In the genomic region with DNA sequence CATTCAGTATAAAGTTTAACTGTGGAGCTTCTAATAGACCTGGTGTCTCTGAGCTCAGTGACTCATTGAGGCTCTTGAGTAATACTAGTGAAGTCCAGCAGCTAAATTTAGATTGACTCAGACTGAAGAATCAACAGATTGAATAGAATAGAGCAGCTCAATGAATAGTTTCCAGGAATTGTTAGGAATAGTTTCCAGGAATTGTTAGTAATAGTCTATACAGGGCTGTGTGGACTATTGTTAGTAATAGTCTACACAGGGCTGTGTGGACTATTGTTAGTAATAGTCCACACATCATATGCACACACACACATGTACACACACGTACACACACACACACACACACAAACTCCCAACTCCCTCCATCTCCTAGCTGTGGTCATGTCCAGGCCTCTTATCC, we compare ENCODE assay signal across 10 cellular contexts. TPM values are rescaled to one million over a fixed set of nuclear protein-coding genes. Genes with fewer than 3 reads are reported as not detected.
DNase-seq lines count a peak whose midpoint lies in the region; ATAC-seq and TF ChIP-seq lines count a peak whose summit lies in the region.
"Had no signal": no experiment of that assay in that cellular context is flagged by ENCODE, and none has a peak within 500 bp of the region (broad histone marks: within the 10 kb centered on the region; RNA-seq: fewer than 3 reads in every experiment).

No MANE protein-coding gene starts in this region.

- WGBS in psoas muscle, 3 donors = 63 to 71% (median 70%) methylated on average over 1 of the region's 1 CpG
- 82 to 88% methylated on average over 1 of the region's 1 CpG for WGBS in testis, 2 donors

- TF ChIP-seq CTCF in fibroblast of the aortic adventitia (IDR thresholded peaks at IDR 0.05; ENCODE audit: insufficient read depth, low read length) = no peak
- no peak for TF ChIP-seq CTCF in psoas muscle (IDR thresholded peaks at IDR 0.05)
- TF ChIP-seq CTCF in GM13976 (IDR thresholded peaks at IDR 0.05; ENCODE audit: borderline replicate concordance, control extremely low read depth, extremely low read depth, insufficient read depth, missing control alignments) = no peak
- no peak for TF ChIP-seq CTCF in testis (IDR thresholded peaks at IDR 0.05)

- no peak for TF ChIP-seq POLR2A in testis (IDR thresholded peaks at IDR 0.05)

- H3K4me1 Mint-ChIP-seq in T-helper 17 cell = no peaks in the 10 kb centered on the region

- H3K27me3 ChIP-seq in psoas muscle (ENCODE audit: insufficient read depth in 3 of 3, low read length in 2 of 3) = no peaks in the 10 kb centered on the region
- H3K27me3 ChIP-seq in testis = no peaks in the 10 kb centered on the region
- H3K27me3 ChIP-seq: transverse colon had no signal

- H3K27ac ChIP-seq in psoas muscle (no peak overlapping the region), testis (no peak overlapping the region)
- H3K27ac ChIP-seq: transverse colon had no signal

- H3K27me3 Mint-ChIP-seq in T-helper 17 cell = peaks cover 42% of the 10 kb centered on the region

- peaks cover 3% of the 10 kb centered on the region for H3K36me3 Mint-ChIP-seq in T-helper 17 cell (ENCODE audit: low read depth)

- no peak overlapping the region for H3K4me3 Mint-ChIP-seq in T-helper 17 cell

- no peak overlapping the region for H3K27ac Mint-ChIP-seq in T-helper 17 cell

- ATAC-seq in psoas muscle (peak; percentile 87 to 99 (median 98)), T-helper 17 cell (no peak), GM21390 (IDR thresholded peaks at IDR 0.05; ENCODE audit: unreplicated experiment) (no peak)

- DNase-seq in GM04504 (ENCODE audit: low read depth) (peak; percentile 72), SIG-M5 (lab: John Stamatoyannopoulos, UW) (peak; percentile 17), fibroblast of the aortic adventitia (ENCODE audit: low read depth) (peak; percentile 94), psoas muscle (no peak), T-helper 17 cell (no peak), GM13976 (ENCODE audit: low spot score) (no peak), testis (no peak)
- DNase-seq: transverse colon had no signal

- intact Hi-C loops in psoas muscle (cut with DNase I) = loop anchor here in 1 of 2 donors (10.0 kb wide), 1 partner anchor 529 kb away; no protein-coding TSS in a partner anchor
- intact Hi-C loops in testis (cut with DNase I; ENCODE audit: low total_unique reads) = no loop called here

- in situ Hi-C loops in GM13976 (cut with MboI; ENCODE audit: low sequenced_read_pairs, unreplicated experiment) = loop anchor here (25.0 kb wide), 1 partner anchor 822 kb away; no protein-coding TSS in a partner anchor

- H3K36me3 ChIP-seq in psoas muscle (ENCODE audit: insufficient read depth in 1 of 2, low read depth in 1 of 2) (no peaks in the 10 kb centered on the region), testis (ENCODE audit: low read depth, missing control alignments) (no peaks in the 10 kb centered on the region)
- H3K36me3 ChIP-seq: transverse colon had no signal

- H3K9me3 ChIP-seq in psoas muscle = no peaks in the 10 kb centered on the region
- H3K9me3 ChIP-seq in T-helper 17 cell (ENCODE audit: control insufficient read depth, low read length, poor library complexity, severe bottlenecking) = no peaks in the 10 kb centered on the region
- no peaks in the 10 kb centered on the region for H3K9me3 ChIP-seq in testis
- H3K9me3 ChIP-seq: transverse colon had no signal

- H3K4me3 ChIP-seq in fibroblast of the aortic adventitia (ENCODE audit: low read depth, low read length) (no peak overlapping the region), psoas muscle (no peak overlapping the region), testis (no peak overlapping the region)
- H3K4me3 ChIP-seq: transverse colon had no signal

- peaks cover 9% of the 10 kb centered on the region for H3K4me1 ChIP-seq in psoas muscle
- H3K4me1 ChIP-seq in testis = no peaks in the 10 kb centered on the region

RNA-seq across cellular contexts. Expression of gene GIMD1, which starts 3.0 kb away (rescaled TPM):
- total RNA-seq in fibroblast of the aortic adventitia (ENCODE audit: low replicate concordance) (not detected in 2 replicates), psoas muscle (not detected), T-helper 17 cell (not detected), testis (not detected)
- polyA plus RNA-seq in psoas muscle (under 1 TPM in 1 of 3 donors, not detected in 2; 0.04 TPM), testis (ENCODE audit: insufficient read depth, low read depth, low replicate concordance) (not detected)
- total RNA-seq: activated CD8-positive, alpha-beta memory T cell treated with anti-CD3 and anti-CD28 coated beads for 36 hours; transverse colon had no signal

RNA-seq across cellular contexts. Expression of gene AIMP1, which starts 49.3 kb away (rescaled TPM):
- total RNA-seq in fibroblast of the aortic adventitia (ENCODE audit: low replicate concordance) = 29.9 and 30.7 TPM in 2 replicates
- total RNA-seq in psoas muscle = 10 to 100 TPM; 36.0 to 65.5 (median 53.4) TPM
- polyA plus RNA-seq in psoas muscle = 10 to 100 TPM; 26.0 to 35.0 (median 32.1) TPM
- 10 to 100 TPM; 41.2 to 51.6 TPM for total RNA-seq in T-helper 17 cell
- total RNA-seq in testis = 10 to 100 TPM; 17.7 to 20.0 TPM
- 26.3 TPM for polyA plus RNA-seq in testis (ENCODE audit: insufficient read depth, low read depth, low replicate concordance)

RNA-seq across cellular contexts. Expression of gene TBCK, which starts 49.6 kb away (rescaled TPM):
- 59.7 and 163 TPM in 2 replicates for total RNA-seq in fibroblast of the aortic adventitia (ENCODE audit: low replicate concordance)
- 10 to 100 TPM in 3 of 4 donors, 1 to 10 TPM in 1; 9.7 to 16.8 (median 12.9) TPM for total RNA-seq in psoas muscle
- polyA plus RNA-seq in psoas muscle = 1 to 10 TPM; 1.9 to 5.2 (median 3.7) TPM
- 10 to 100 TPM; 41.6 to 43.2 TPM for total RNA-seq in T-helper 17 cell
- total RNA-seq in testis = 10 to 100 TPM; 66.3 to 67.1 TPM
- polyA plus RNA-seq in testis (ENCODE audit: insufficient read depth, low read depth, low replicate concordance) = 17.7 TPM

Comparison
In these comparisons a context has a peak if more than half of its experiments do, and no peak if none do; other contexts are left out.
1. DNase-seq: peak in GM04504 (single experiment), SIG-M5 (single experiment) and fibroblast of the aortic adventitia (single experiment); none in psoas muscle (0 of 2), T-helper 17 cell (0 of 3), GM13976 (single experiment) and testis (single experiment).
2. ATAC-seq: peak in psoas muscle (4 of 4); none in T-helper 17 cell (single experiment) and GM21390 (single experiment).